Comparison of ENCODE assay signal across 9 cellular contexts in the genomic region with DNA sequence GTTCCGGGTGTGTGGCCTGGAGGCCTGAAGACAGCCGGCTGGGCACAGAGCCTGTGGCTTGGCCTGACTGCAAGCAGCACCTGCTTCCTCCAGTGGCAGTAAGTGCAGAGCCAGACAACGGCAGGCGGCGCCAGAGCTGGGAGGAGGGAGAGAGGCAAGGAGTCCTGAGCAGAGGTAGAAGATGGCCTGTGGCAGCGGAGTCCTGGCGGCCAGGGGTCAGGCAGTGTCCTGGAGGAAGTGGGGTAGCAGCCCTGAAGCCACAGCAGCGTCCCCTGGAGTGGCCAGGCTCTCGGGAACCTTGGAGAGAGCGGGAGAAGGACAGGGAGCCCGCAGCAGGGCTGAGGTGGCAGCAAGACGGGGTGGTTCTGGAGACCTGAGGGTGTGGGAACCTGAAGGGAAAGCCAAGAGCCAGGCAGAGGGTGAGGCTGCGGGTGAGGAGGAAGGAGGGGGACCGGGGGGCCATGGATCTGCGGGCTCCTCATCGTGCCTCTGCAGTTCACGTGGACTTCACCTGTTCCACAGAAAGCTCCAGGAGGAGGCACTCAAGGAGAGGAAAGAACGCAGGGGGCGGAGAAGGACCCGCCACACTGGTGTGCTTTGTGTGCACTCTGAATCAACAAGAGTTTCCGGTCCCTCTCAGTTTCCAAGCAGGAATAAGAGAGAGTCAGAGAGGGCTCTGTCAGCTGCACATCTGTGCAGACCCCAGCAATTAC.
A peak's percentile ranks its signal among the peaks of the same experiment; 100 is the strongest.
DNase-seq lines count a peak whose midpoint lies in the region; ATAC-seq, FAIRE-seq and TF ChIP-seq lines count a peak whose summit lies in the region.
"Had no signal": no experiment of that assay in that cellular context is flagged by ENCODE, and none has a peak within 500 bp of the region (broad histone marks: within the 10 kb centered on the region; RNA-seq: fewer than 3 reads in every experiment).

No MANE protein-coding gene starts in this region.

- H2AFZ ChIP-seq in K562 (ENCODE audit: low read depth, low read length) = no peak overlapping the region

- H3K27me3 Mint-ChIP-seq in mesothelial cell of epicardium (ENCODE audit: low read depth) = no peaks in the 10 kb centered on the region

- H3K9ac ChIP-seq in K562 (ENCODE audit: insufficient read depth in 1 of 2, low read depth in 2 of 2, low read length in 2 of 2) = 0 out of 4 replicates have a peak overlapping the region, but pooled peaks of 1 of the 2 experiments have one; percentile 13
- H3K9ac ChIP-seq in mucosa of stomach (ENCODE audit: low read length) = peak overlapping the region; percentile 53

- H3K9me3 ChIP-seq in MG63 (no peaks in the 10 kb centered on the region), K562 (replicated peaks; ENCODE audit: control insufficient read depth, insufficient read depth, low read depth, low read length) (no peaks in the 10 kb centered on the region), mucosa of stomach (ENCODE audit: control insufficient read depth, low read length) (no peaks in the 10 kb centered on the region), gastroesophageal sphincter (no peaks in the 10 kb centered on the region)

- in situ Hi-C loops in K562 (cut with MboI) = no loop called here

- no peak overlapping the region for H3K4me3 Mint-ChIP-seq in mesothelial cell of epicardium

- no peak overlapping the region for H3K4me3 ChIP-seq in MG63
- H3K4me3 ChIP-seq in K562 = no peak overlapping the region
- no peak overlapping the region for H3K4me3 ChIP-seq in mucosa of stomach (ENCODE audit: low read length)
- no peak overlapping the region for H3K4me3 ChIP-seq in gastroesophageal sphincter

- H3K9me1 ChIP-seq in K562 (ENCODE audit: control insufficient read depth, insufficient read depth, low read length) = no peaks in the 10 kb centered on the region

- ATAC-seq in K562 (peak; percentile 33; the same call in 2 of the 3 replicates), gastroesophageal sphincter (no peak)

- H3K27ac ChIP-seq in K562 (ENCODE audit: extremely low read depth, low read depth, low read length) = no peak overlapping the region
- peak overlapping the region in 2 of 4 donors; percentile 43 to 72 for H3K27ac ChIP-seq in gastroesophageal sphincter

- no peak for FAIRE-seq in K562 (lab: Jason Lieb, UNC)

- TF ChIP-seq RAD21 in K562 (CRISPR knock-in tag; conservative IDR thresholded peaks at IDR 0.05 in 1 of 2, IDR thresholded peaks at IDR 0.05 in 1 of 2) = no peak

- H4K20me1 ChIP-seq in K562 (replicated peaks; ENCODE audit: control insufficient read depth, insufficient read depth, low read length) = no peaks in the 10 kb centered on the region

- TF ChIP-seq EP300 in K562 (IDR thresholded peaks at IDR 0.05; ENCODE audit: low read length) = no peak
- no peak for TF ChIP-seq EP300 in gastroesophageal sphincter (IDR thresholded peaks at IDR 0.05)

- H3K4me2 ChIP-seq in K562 (ENCODE audit: insufficient read depth, low read length) = no peak overlapping the region

- peaks cover 0 to 7% of the 10 kb centered on the region in 2 experiments; a peak in 1 of 5 replicates for H3K4me1 ChIP-seq in K562 (replicated peaks in 1 of 2; ENCODE audit: control insufficient read depth in 2 of 2, insufficient read depth in 2 of 2, low read length in 2 of 2)
- H3K4me1 ChIP-seq in mucosa of stomach (ENCODE audit: control insufficient read depth, insufficient read depth, low read length) = peaks cover 28% of the 10 kb centered on the region
- peaks cover 0 to 25% (median 0%) of the 10 kb centered on the region in 3 donors for H3K4me1 ChIP-seq in gastroesophageal sphincter

- H3K36me3 ChIP-seq in MG63 (peaks cover 54% of the 10 kb centered on the region), K562 (ENCODE audit: control insufficient read depth, insufficient read depth, low read length) (no peaks in the 10 kb centered on the region; the same call in 1 of the 3 replicates), mucosa of stomach (ENCODE audit: control insufficient read depth, insufficient read depth, low read length) (no peaks in the 10 kb centered on the region), gastroesophageal sphincter (peaks cover 0 to 97% of the 10 kb centered on the region in 2 donors)

- peak; percentile 24 for DNase-seq in AG08396 (ENCODE audit: low spot score)
- DNase-seq in MG63 = peak; percentile 80
- no peak for DNase-seq in K562 (ENCODE audit: extremely low read depth in 1 of 4, low spot score in 3 of 4)
- no peak for DNase-seq in UCSD-AML1 (lab: John Stamatoyannopoulos, UW; ENCODE audit: unreplicated experiment)
- no peak for DNase-seq in mesothelial cell of epicardium (ENCODE audit: low spot score in 2 of 2, unreplicated experiment in 2 of 2)
- DNase-seq in foreskin melanocyte = no peak
- DNase-seq: activated CD4-positive, alpha-beta T cell treated with anti-CD3 and anti-CD28 coated beads, Interleukin-2, amount 50 U/mL, for 1 hour had no signal

- no peaks in the 10 kb centered on the region for H3K79me2 ChIP-seq in K562 (ENCODE audit: control insufficient read depth, insufficient read depth, low read length)

- TF ChIP-seq POLR2A in K562 (conservative IDR thresholded peaks at IDR 0.05) = no peak
- TF ChIP-seq POLR2A in gastroesophageal sphincter (IDR thresholded peaks at IDR 0.05) = no peak

- H3K36me3 Mint-ChIP-seq in mesothelial cell of epicardium = peaks cover 45% of the 10 kb centered on the region

- H3K27me3 ChIP-seq in MG63 = no peaks in the 10 kb centered on the region
- H3K27me3 ChIP-seq in K562 (ENCODE audit: control insufficient read depth in 2 of 2, insufficient read depth in 2 of 2, low read length in 2 of 2) = no peaks in the 10 kb centered on the region
- no peaks in the 10 kb centered on the region for H3K27me3 ChIP-seq in mucosa of stomach (ENCODE audit: control insufficient read depth, insufficient read depth, low read length)
- H3K27me3 ChIP-seq in gastroesophageal sphincter = no peaks in the 10 kb centered on the region

- no peak for TF ChIP-seq CTCF in K562 (IDR thresholded peaks at IDR 0.05 in 2 of 3, conservative IDR thresholded peaks at IDR 0.05 in 1 of 3; ENCODE audit: insufficient read depth in 2 of 3, low read depth in 1 of 3, low read length in 3 of 3)
- no peak for TF ChIP-seq CTCF in gastroesophageal sphincter (IDR thresholded peaks at IDR 0.05)
- no peak for TF ChIP-seq CTCF in mesothelial cell of epicardium (IDR thresholded peaks at IDR 0.05; ENCODE audit: unreplicated experiment)

- no peaks in the 10 kb centered on the region for H3K9me3 Mint-ChIP-seq in mesothelial cell of epicardium

- intact Hi-C loops in K562 (cut with micrococcal nuclease) = no loop called here

- POLR2A ChIA-PET in K562 (lab: Yijun Ruan, JAX) = interaction anchor here (0.7 kb wide), 2 partner anchors 12 to 895 kb away, joined by 3 to 5 read pairs; no protein-coding TSS in a partner anchor

- CTCF ChIA-PET in K562 (lab: Yijun Ruan, JAX; ENCODE audit: low intra/inter-chr PET ratio) = no interaction called here

- no TSS peak for BruUV-seq in K562 (replicated peaks; lab: Mats Ljungman, UMichigan)

- 73% methylated on average over 7 of the region's 21 CpGs for WGBS in K562 (ENCODE audit: insufficient coverage, low coverage, missing lambda C conversion rate)
- WGBS in gastroesophageal sphincter (ENCODE audit: low coverage in 1 of 2), 2 donors = 80 to 84% methylated on average over 7 to 10 of the region's 21 CpGs

- peaks cover 10% of the 10 kb centered on the region for H3K4me1 Mint-ChIP-seq in mesothelial cell of epicardium

- H3K27ac Mint-ChIP-seq in mesothelial cell of epicardium = no peak overlapping the region

TF ChIP-seq in K562, 482 proteins besides CTCF, POLR2A, EP300 and RAD21:
- TF ChIP-seq MEIS2 (IDR thresholded peaks at IDR 0.05; ENCODE audit: partially characterized antibody) = no peak
- TF ChIP-seq SRF (CRISPR knock-in tag; IDR thresholded peaks at IDR 0.05) = no peak
- no peak for TF ChIP-seq SMARCA4 (IDR thresholded peaks at IDR 0.05)

Comparison
In these comparisons a context has a peak if more than half of its experiments do, and no peak if none do; other contexts are left out.
1. DNase-seq: peak in AG08396 (single experiment) and MG63 (single experiment); none in K562 (0 of 4), UCSD-AML1 (single experiment), mesothelial cell of epicardium (0 of 2) and foreskin melanocyte (single experiment).